In the genomic region with DNA sequence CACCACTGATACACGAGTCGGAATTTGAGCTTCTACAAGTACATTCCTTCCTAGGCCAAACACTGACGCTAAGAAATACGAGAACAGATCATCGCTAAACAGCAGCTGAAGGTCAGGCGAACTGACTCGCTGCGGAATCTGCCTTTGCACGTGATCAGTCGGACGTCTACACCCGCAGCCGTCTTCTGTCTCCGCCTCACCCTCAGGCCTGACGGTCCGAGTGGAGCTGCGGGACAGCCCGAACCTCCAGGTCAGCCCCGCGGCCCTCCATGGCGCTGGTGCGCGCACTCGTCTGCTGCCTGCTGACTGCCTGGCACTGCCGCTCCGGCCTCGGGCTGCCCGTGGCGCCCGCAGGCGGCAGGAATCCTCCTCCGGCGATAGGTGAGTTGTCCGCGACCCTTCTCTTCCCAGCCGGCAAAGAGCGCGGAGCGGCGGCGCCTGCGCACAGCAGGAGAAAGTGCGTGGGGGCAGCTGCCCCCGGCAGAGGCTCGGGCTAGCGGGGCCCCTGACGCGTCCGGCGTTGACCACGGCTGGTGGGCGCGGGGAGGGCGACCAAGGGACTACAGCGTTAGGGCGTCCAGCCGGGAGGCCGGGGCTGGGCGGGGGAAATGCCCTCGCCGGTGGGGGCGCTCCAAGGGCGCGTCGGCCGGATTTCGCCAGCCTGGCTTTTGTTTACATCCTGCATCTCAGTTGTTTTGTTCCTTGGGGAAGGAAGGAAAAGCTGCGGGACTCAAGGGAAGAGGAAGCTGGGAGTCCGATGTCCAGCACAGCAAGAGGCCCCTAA, we compare ENCODE assay signal across 8 cellular contexts. TPM values are rescaled to one million over a fixed set of nuclear protein-coding genes. Genes with fewer than 3 reads are reported as not detected.
DNase-seq lines count a peak whose midpoint lies in the region; FAIRE-seq and TF ChIP-seq lines count a peak whose summit lies in the region.

A gene with protein sequence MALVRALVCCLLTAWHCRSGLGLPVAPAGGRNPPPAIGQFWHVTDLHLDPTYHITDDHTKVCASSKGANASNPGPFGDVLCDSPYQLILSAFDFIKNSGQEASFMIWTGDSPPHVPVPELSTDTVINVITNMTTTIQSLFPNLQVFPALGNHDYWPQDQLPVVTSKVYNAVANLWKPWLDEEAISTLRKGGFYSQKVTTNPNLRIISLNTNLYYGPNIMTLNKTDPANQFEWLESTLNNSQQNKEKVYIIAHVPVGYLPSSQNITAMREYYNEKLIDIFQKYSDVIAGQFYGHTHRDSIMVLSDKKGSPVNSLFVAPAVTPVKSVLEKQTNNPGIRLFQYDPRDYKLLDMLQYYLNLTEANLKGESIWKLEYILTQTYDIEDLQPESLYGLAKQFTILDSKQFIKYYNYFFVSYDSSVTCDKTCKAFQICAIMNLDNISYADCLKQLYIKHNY (plus strand): TSS at position 181 of the 784 bp plus-strand sequence. CDS start 89 bp downstream, at position 270.

- H2BK15ac ChIP-seq in H9 (ENCODE audit: low read depth, low read length) = no peak within 1 kb of the TSS

- H3K4me1 Mint-ChIP-seq in H9 = peaks cover 42 to 44% of the 10 kb centered on the region in 2 experiments

- peak; percentile 18 for DNase-seq in activated CD4-positive, alpha-beta T cell treated with anti-CD3 and anti-CD28 coated beads for 48 hours
- DNase-seq in activated CD4-positive, alpha-beta T cell treated with anti-CD3 and anti-CD28 coated beads, Interleukin-2, amount 50 U/mL, for 1 hour = no peak
- DNase-seq in H9 (peak; percentile 83), bronchial epithelial cell (ENCODE audit: low read depth) (peak; percentile 52), iPS-NIHi7 (ENCODE audit: extremely low spot score) (peak; percentile 78), sigmoid colon (peak; percentile 89)

- peak within 1 kb of the TSS; percentile 21 for H3K27ac ChIP-seq in H9 (ENCODE audit: insufficient read length, low read depth, low read length)
- peak within 1 kb of the TSS; percentile 92 to 98 (median 94) for H3K27ac ChIP-seq in sigmoid colon

- no peak within 1 kb of the TSS for H2BK120ac ChIP-seq in H9 (ENCODE audit: low read depth, low read length, poor library complexity, severe bottlenecking)

- no peak within 1 kb of the TSS for H2AK5ac ChIP-seq in H9 (ENCODE audit: insufficient read length, low read length)

- no peaks in the 10 kb centered on the region for H3K79me2 ChIP-seq in H9 (ENCODE audit: insufficient read depth, low read length)

- peak; percentile 52 for TF ChIP-seq POLR2A in Raji (IDR thresholded peaks at IDR 0.05; ENCODE audit: insufficient read depth, low read depth, low read length)
- TF ChIP-seq POLR2A in sigmoid colon (IDR thresholded peaks at IDR 0.05) = no peak

- H4K5ac ChIP-seq in H9 (ENCODE audit: insufficient read length, low read depth, low read length) = peak within 1 kb of the TSS; percentile 79

- H3K14ac ChIP-seq in H9 (ENCODE audit: insufficient read depth, low read length) = peak within 1 kb of the TSS; percentile 80; the same call in 1 of the 2 replicates

- no peak for TF ChIP-seq EP300 in sigmoid colon (IDR thresholded peaks at IDR 0.05)

- H3K56ac ChIP-seq in H9 (ENCODE audit: insufficient read length, low read depth, low read length) = no peak within 1 kb of the TSS

- H3K4ac ChIP-seq in H9 (ENCODE audit: low read depth, low read length) = no peak within 1 kb of the TSS

- FAIRE-seq in bronchial epithelial cell (lab: Jason Lieb, UNC) = peak; percentile 93

- TF ChIP-seq CTCF in H9 (conservative IDR thresholded peaks at IDR 0.05) (peak; percentile 64), LNCAP (IDR thresholded peaks at IDR 0.05) (peak; percentile 78), bronchial epithelial cell (IDR thresholded peaks at IDR 0.05; ENCODE audit: insufficient read depth, low read length, severe bottlenecking) (peak; percentile 57), sigmoid colon (IDR thresholded peaks at IDR 0.05) (peak in 3 of 4 experiments; percentile 11 to 49 (median 28))

- no peak within 1 kb of the TSS for H3K23ac ChIP-seq in H9 (ENCODE audit: insufficient read length, low read depth, low read length)

- peak within 1 kb of the TSS; percentile 84 to 90 for H3K4me3 Mint-ChIP-seq in H9

- H3K9me3 ChIP-seq in H9 (ENCODE audit: control insufficient read depth, low read depth, low read length) (no peaks in the 10 kb centered on the region), sigmoid colon (no peaks in the 10 kb centered on the region)

- H2BK20ac ChIP-seq in H9 (ENCODE audit: low read depth, low read length, poor library complexity, severe bottlenecking) = no peak within 1 kb of the TSS

- no peak within 1 kb of the TSS for H4K8ac ChIP-seq in H9 (replicated peaks; ENCODE audit: insufficient read length, low read depth, low read length)

- H2BK5ac ChIP-seq in H9 (ENCODE audit: insufficient read length, low read length) = peak within 1 kb of the TSS; percentile 43

- no peaks in the 10 kb centered on the region for H4K20me1 ChIP-seq in H9 (ENCODE audit: control insufficient read depth, insufficient read depth, insufficient read length)

- no peak within 1 kb of the TSS for H4K91ac ChIP-seq in H9 (ENCODE audit: insufficient read length, low read depth, low read length)

- H3K36me3 ChIP-seq in bronchial epithelial cell (ENCODE audit: control insufficient read depth, insufficient read depth, low read length) (no peaks in the 10 kb centered on the region), sigmoid colon (no peaks in the 10 kb centered on the region)

- H2BK12ac ChIP-seq in H9 (ENCODE audit: insufficient read length, low read depth, low read length) = no peak within 1 kb of the TSS

- peak within 1 kb of the TSS; percentile 91 to 96 (median 95) for H3K27ac Mint-ChIP-seq in H9

- H3T11ph ChIP-seq in H9 (ENCODE audit: low read length) = no peak within 1 kb of the TSS

- H3K9ac ChIP-seq in H9 (ENCODE audit: extremely low read depth, insufficient read length, low read length) = peak within 1 kb of the TSS; percentile 91

- H3K18ac ChIP-seq in H9 (ENCODE audit: insufficient read length, low read depth, low read length) = peak within 1 kb of the TSS; percentile 63

- intact Hi-C loops in sigmoid colon (cut with DNase I) = loop anchor here (5.0 kb wide), 1 partner anchor 47 kb away; no protein-coding TSS in a partner anchor

- H3K27me3 ChIP-seq in H9 (ENCODE audit: insufficient read depth, low read length) = peaks cover 3% of the 10 kb centered on the region; the same call in 1 of the 2 replicates
- no peaks in the 10 kb centered on the region for H3K27me3 ChIP-seq in bronchial epithelial cell (ENCODE audit: control insufficient read depth, insufficient read depth, low read length)
- H3K27me3 ChIP-seq in sigmoid colon = no peaks in the 10 kb centered on the region

- no peaks in the 10 kb centered on the region; a peak in 1 of 5 replicates for H3K9me3 Mint-ChIP-seq in H9

- H2AFZ ChIP-seq in H9 (ENCODE audit: low read length) = peak within 1 kb of the TSS; percentile 2

- H3K4me3 ChIP-seq in bronchial epithelial cell (ENCODE audit: low read depth, low read length) = peak within 1 kb of the TSS; percentile 59
- H3K4me3 ChIP-seq in sigmoid colon = peak within 1 kb of the TSS; percentile 74 to 80 (median 74)

- peaks cover 11% of the 10 kb centered on the region for H3K23me2 ChIP-seq in H9 (ENCODE audit: insufficient read length, low read depth, low read length, poor library complexity, severe bottlenecking)

- H3K4me2 ChIP-seq in H9 (ENCODE audit: insufficient read depth, insufficient read length, low read length) = peak within 1 kb of the TSS; percentile 93

- H3K4me1 ChIP-seq in H9 (ENCODE audit: insufficient read depth, low read length) = peaks cover 5% of the 10 kb centered on the region; the same call in 1 of the 2 replicates
- H3K4me1 ChIP-seq in sigmoid colon = peaks cover 0 to 24% (median 17%) of the 10 kb centered on the region in 4 donors

- WGBS in H9 (ENCODE audit: extremely low coverage, insufficient read length, low lambda C conversion rate) = no CpG with 5 or more reads among the region's 69 CpGs
- 0% methylated on average over 69 of the region's 69 CpGs for WGBS in sigmoid colon, 2 donors

- H3K27me3 Mint-ChIP-seq in H9 (ENCODE audit: low read depth) = peaks cover 36% of the 10 kb centered on the region

- no peaks in the 10 kb centered on the region for H3K79me1 ChIP-seq in H9 (ENCODE audit: insufficient read depth, low read depth, low read length, poor library complexity, severe bottlenecking)

- H3K36me3 Mint-ChIP-seq in H9 (ENCODE audit: insufficient read depth in 1 of 3, low read depth in 3 of 3) = no peaks in the 10 kb centered on the region

RNA-seq across cellular contexts. Expression of the gene that starts here (rescaled TPM):
- 0.59 and 0.68 TPM in 2 replicates for total RNA-seq in H9 (2021)
- 6.0 and 7.4 TPM in 2 replicates for total RNA-seq in bronchial epithelial cell
- 10 to 100 TPM in 2 of 4 donors, 1 to 10 TPM in 2; 6.4 to 11.9 (median 10.1) TPM for total RNA-seq in sigmoid colon
- 10 to 100 TPM; 36.1 to 91.3 (median 76.9) TPM for polyA plus RNA-seq in sigmoid colon

Comparison
In these comparisons a context has a peak if more than half of its experiments do, and no peak if none do; other contexts are left out.
1. Peak in DNase-seq, H3K27ac ChIP-seq, H3K9ac ChIP-seq and H3K4me2 ChIP-seq in H9; RNA of the gene not detected or under 1 TPM.
2. CTCF ChIP-seq: peak in every context shown above with its lines; median percentile 78 in LNCAP; 64 in H9; 57 in bronchial epithelial cell; 28 in sigmoid colon.